In genomic region chr14:104370256-104370870, GRCh38 we compare ENCODE assay signal across 10 cellular contexts.
A peak's percentile ranks its signal among the peaks of the same experiment; 100 is the strongest.
DNase-seq lines count a peak whose midpoint lies in the region; TF ChIP-seq lines count a peak whose summit lies in the region.
"Had no signal": no experiment of that assay in that cellular context is flagged by ENCODE, and none has a peak within 500 bp of the region (broad histone marks: within the 10 kb centered on the region; RNA-seq: fewer than 3 reads in every experiment).

No MANE protein-coding gene starts in this region.

- no peak overlapping the region for H3K9ac ChIP-seq in liver (ENCODE audit: low read depth in 1 of 2, low read length in 2 of 2)

- no peak overlapping the region for H3K27ac ChIP-seq in liver (ENCODE audit: low read depth in 1 of 2, low read length in 2 of 2)
- H3K27ac ChIP-seq: suprapubic skin had no signal

- H3K4me3 Mint-ChIP-seq in mesothelial cell of epicardium, result no peak overlapping the region

- no peak overlapping the region for H3K27ac Mint-ChIP-seq in mesothelial cell of epicardium

- peak; percentile 56 to 66 for TF ChIP-seq RAD21 in liver (IDR thresholded peaks at IDR 0.05)

- WGBS in liver, result 51% methylated on average over 22 of the region's 22 CpGs

- H3K4me1 Mint-ChIP-seq in mesothelial cell of epicardium, result no peaks in the 10 kb centered on the region

- H3K36me3 ChIP-seq in liver (ENCODE audit: control insufficient read depth in 4 of 4, insufficient read depth in 3 of 4, low read depth in 1 of 4, low read length in 3 of 4), result no peaks in the 10 kb centered on the region
- H3K36me3 ChIP-seq: suprapubic skin had no signal

- no peaks in the 10 kb centered on the region for H3K4me1 ChIP-seq in liver (ENCODE audit: control insufficient read depth in 4 of 4, insufficient read depth in 4 of 4, low read length in 3 of 4)
- H3K4me1 ChIP-seq: suprapubic skin had no signal

- H3K9me3 ChIP-seq in liver (ENCODE audit: control insufficient read depth in 4 of 4, low read length in 3 of 4), result no peaks in the 10 kb centered on the region
- H3K9me3 ChIP-seq: suprapubic skin had no signal

- peaks cover 17% of the 10 kb centered on the region for H3K27me3 Mint-ChIP-seq in mesothelial cell of epicardium (ENCODE audit: low read depth)

- DNase-seq in COR-L47 (lab: John Stamatoyannopoulos, UW) (peak; percentile 85), LNCaP clone FGC (ENCODE audit: low read depth) (no peak), UCSD-AML1 (lab: John Stamatoyannopoulos, UW; ENCODE audit: unreplicated experiment) (peak; percentile 22), MV-4-11 (lab: John Stamatoyannopoulos, UW) (no peak), mesothelial cell of epicardium (ENCODE audit: low spot score in 2 of 2, unreplicated experiment in 2 of 2) (no peak), NCI-H146 (lab: John Stamatoyannopoulos, UW) (no peak)
- no peak for DNase-seq in effector CD4-positive, alpha-beta T cell
- DNase-seq: NK-92 treated with Interleukin-12 subunit alpha and Interleukin-12 subunit beta, amount 100 ng/mL, for 24 hours had no signal

- no peaks in the 10 kb centered on the region for H3K36me3 Mint-ChIP-seq in mesothelial cell of epicardium

- H3K9me3 Mint-ChIP-seq in mesothelial cell of epicardium, result no peaks in the 10 kb centered on the region

- H3K27me3 ChIP-seq in liver (ENCODE audit: control insufficient read depth in 4 of 4, insufficient read depth in 4 of 4, low read length in 3 of 4), result no peaks in the 10 kb centered on the region

- TF ChIP-seq CTCF in LNCaP clone FGC (IDR thresholded peaks at IDR 0.05; ENCODE audit: control insufficient read depth, extremely low read depth, insufficient read depth), result peak; percentile 95
- peak; percentile 36 for TF ChIP-seq CTCF in liver (IDR thresholded peaks at IDR 0.05; ENCODE audit: low read depth, low read length, missing input control)
- TF ChIP-seq CTCF in mesothelial cell of epicardium (IDR thresholded peaks at IDR 0.05; ENCODE audit: unreplicated experiment), result no peak

- H3K4me3 ChIP-seq in LNCaP clone FGC (ENCODE audit: low read depth, low read length) (no peak overlapping the region), liver (ENCODE audit: low read depth in 1 of 3, low read length in 3 of 3) (no peak overlapping the region)
- H3K4me3 ChIP-seq: suprapubic skin had no signal

TF ChIP-seq in liver, 16 proteins besides CTCF, POLR2A, EP300 and RAD21:
- TF ChIP-seq EGR1 (IDR thresholded peaks at IDR 0.05; ENCODE audit: low read depth in 2 of 2) (no peak), GABPA (IDR thresholded peaks at IDR 0.05 in 1 of 2, conservative IDR thresholded peaks at IDR 0.05 in 1 of 2) (no peak), JUND (IDR thresholded peaks at IDR 0.05) (no peak), ZBTB33 (IDR thresholded peaks at IDR 0.05) (no peak)
- TF ChIP-seq, protein P1, sequence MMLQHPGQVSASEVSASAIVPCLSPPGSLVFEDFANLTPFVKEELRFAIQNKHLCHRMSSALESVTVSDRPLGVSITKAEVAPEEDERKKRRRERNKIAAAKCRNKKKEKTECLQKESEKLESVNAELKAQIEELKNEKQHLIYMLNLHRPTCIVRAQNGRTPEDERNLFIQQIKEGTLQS (IDR thresholded peaks at IDR 0.05), result no peak

Comparison
In these comparisons a context has a peak if more than half of its experiments do, and no peak if none do; other contexts are left out.
1. DNase-seq: peak in COR-L47 (single experiment) and UCSD-AML1 (single experiment); none in LNCaP clone FGC (single experiment), MV-4-11 (single experiment), mesothelial cell of epicardium (0 of 2), effector CD4-positive, alpha-beta T cell (single experiment) and NCI-H146 (single experiment).